In the genomic region with DNA sequence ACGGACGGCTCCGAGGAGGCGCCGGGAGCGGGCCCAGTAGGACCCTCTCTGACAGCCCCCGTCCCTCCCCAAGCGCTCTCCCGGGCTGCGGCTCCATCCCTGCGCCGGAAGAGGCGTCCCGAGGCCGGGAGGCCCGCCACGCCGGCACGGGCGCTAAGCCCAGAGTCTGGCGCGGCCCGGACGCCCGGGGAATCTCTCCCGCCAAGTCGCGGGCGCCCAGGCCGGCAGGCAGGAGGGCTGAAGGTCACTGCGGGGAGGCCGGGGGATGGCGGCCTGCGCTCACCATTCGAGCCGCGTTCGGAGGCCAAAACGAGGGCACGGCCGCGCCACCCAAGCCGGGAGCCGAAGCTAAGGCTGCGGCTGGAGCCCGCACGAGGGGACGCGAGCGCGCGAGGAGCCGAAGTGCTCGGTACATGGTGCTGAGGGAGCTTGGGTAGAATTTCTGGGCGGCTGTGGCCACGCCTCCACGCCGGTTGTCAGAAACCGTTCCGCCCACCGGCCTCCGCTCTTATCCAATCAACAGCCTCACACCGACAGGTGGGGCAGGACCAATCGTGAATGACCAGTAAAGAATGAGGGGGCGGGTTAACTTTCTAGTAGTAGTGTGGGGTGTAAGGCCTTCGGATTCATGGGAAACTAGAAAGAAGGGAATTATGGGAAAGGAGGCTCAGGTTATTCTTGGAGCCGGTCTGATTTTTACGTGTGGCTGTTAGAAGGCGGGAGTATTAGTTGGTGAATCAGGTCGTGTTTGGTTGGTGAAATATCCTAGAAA, we compare ENCODE assay signal across 8 cellular contexts. TPM values are rescaled to one million over a fixed set of nuclear protein-coding genes. Genes with fewer than 3 reads are reported as not detected.
DNase-seq lines count a peak whose midpoint lies in the region; ATAC-seq and TF ChIP-seq lines count a peak whose summit lies in the region.

A gene (minus strand): TSS at position 448 of the 772 bp plus-strand sequence. CDS start 33 bp downstream, at position 415.

- DNase-seq in GM03348 (ENCODE audit: low spot score) (peak; percentile 96), HFF-Myc (ENCODE audit: extremely low read depth, low read depth) (peak; percentile 93), NAMALWA (ENCODE audit: low spot score) (peak; percentile 97), SK-N-DZ (ENCODE audit: low spot score) (peak; percentile 99), substantia nigra (lab: John Stamatoyannopoulos, UW) (peak; percentile 62 to 98 (median 94))
- DNase-seq in activated naive CD4-positive, alpha-beta T cell treated with anti-CD3 and anti-CD28 coated beads for 36 hours: peak; percentile 97

- H3K4me1 ChIP-seq in gastroesophageal sphincter (peaks cover 2 to 26% (median 4%) of the 10 kb centered on the region in 3 donors), neutrophil (ENCODE audit: control insufficient read depth in 1 of 2, insufficient read depth in 1 of 2, low read depth in 1 of 2, low read length in 1 of 2) (peaks cover 17 to 19% of the 10 kb centered on the region in 2 experiments)

- ATAC-seq in gastroesophageal sphincter: peak; percentile 99

- 0% methylated on average over 7 to 8 of the region's 70 CpGs for WGBS in gastroesophageal sphincter (ENCODE audit: low coverage in 1 of 2), 2 donors

- no peak for TF ChIP-seq EP300 in gastroesophageal sphincter (IDR thresholded peaks at IDR 0.05)

- H3K4me3 ChIP-seq in HFF-Myc (replicated peaks; ENCODE audit: low read depth, low read length) (peak within 1 kb of the TSS; percentile 81), gastroesophageal sphincter (peak within 1 kb of the TSS; percentile 78 to 82), neutrophil (ENCODE audit: low read depth in 1 of 2, low read length in 1 of 2) (peak within 1 kb of the TSS; percentile 71 to 84)

- H3K9me3 Mint-ChIP-seq in activated naive CD4-positive, alpha-beta T cell treated with anti-CD3 and anti-CD28 coated beads for 36 hours: no peaks in the 10 kb centered on the region

- peak; percentile 64 to 73 for TF ChIP-seq POLR2A in gastroesophageal sphincter (IDR thresholded peaks at IDR 0.05)

- H3K36me3 ChIP-seq in gastroesophageal sphincter (peaks cover 0 to 5% of the 10 kb centered on the region in 2 donors), neutrophil (no peaks in the 10 kb centered on the region)

- peak within 1 kb of the TSS; percentile 77 for H3K27ac Mint-ChIP-seq in activated naive CD4-positive, alpha-beta T cell treated with anti-CD3 and anti-CD28 coated beads for 36 hours

- peak within 1 kb of the TSS; percentile 89 for H3K4me3 Mint-ChIP-seq in activated naive CD4-positive, alpha-beta T cell treated with anti-CD3 and anti-CD28 coated beads for 36 hours

- peaks cover 8% of the 10 kb centered on the region for H3K36me3 Mint-ChIP-seq in activated naive CD4-positive, alpha-beta T cell treated with anti-CD3 and anti-CD28 coated beads for 36 hours (ENCODE audit: low read depth)

- H3K27ac ChIP-seq in gastroesophageal sphincter (peak within 1 kb of the TSS; percentile 77 to 94 (median 94)), neutrophil (peak within 1 kb of the TSS; percentile 68), substantia nigra (ENCODE audit: low read depth, low read length, poor library complexity, severe bottlenecking) (peak within 1 kb of the TSS; percentile 77)

- H3K27me3 Mint-ChIP-seq in activated naive CD4-positive, alpha-beta T cell treated with anti-CD3 and anti-CD28 coated beads for 36 hours (ENCODE audit: low read depth): peaks cover 11% of the 10 kb centered on the region

- H3K4me1 Mint-ChIP-seq in activated naive CD4-positive, alpha-beta T cell treated with anti-CD3 and anti-CD28 coated beads for 36 hours (ENCODE audit: low read depth): peaks cover 11% of the 10 kb centered on the region

- TF ChIP-seq CTCF in HFF-Myc (IDR thresholded peaks at IDR 0.05; ENCODE audit: low read depth, low read length, missing control alignments): no peak
- TF ChIP-seq CTCF in gastroesophageal sphincter (IDR thresholded peaks at IDR 0.05): no peak
- no peak for TF ChIP-seq CTCF in neutrophil (IDR thresholded peaks at IDR 0.05)

- intact Hi-C loops in activated naive CD4-positive, alpha-beta T cell treated with anti-CD3 and anti-CD28 coated beads for 36 hours (cut with micrococcal nuclease): loop anchor here (1.0 to 5.0 kb wide), 8 partner anchors 12 to 1738 kb away; a partner anchor contains a TSS

- H3K9me3 ChIP-seq in gastroesophageal sphincter: no peaks in the 10 kb centered on the region
- no peaks in the 10 kb centered on the region for H3K9me3 ChIP-seq in neutrophil

- H3K27me3 ChIP-seq in gastroesophageal sphincter (peaks cover 18% of the 10 kb centered on the region), neutrophil (peaks cover 35% of the 10 kb centered on the region)

- CTCF ChIA-PET in activated naive CD4-positive, alpha-beta T cell treated with anti-CD3 and anti-CD28 coated beads for 36 hours (lab: Charles Lee): interaction anchor here (0.5 kb wide), 1 partner anchor 1864 kb away, joined by 4 read pairs; no protein-coding TSS in a partner anchor

RNA-seq across cellular contexts. Expression of the gene that starts here (rescaled TPM):
- polyA plus RNA-seq in SK-N-DZ (2014; cell fraction: cytosol; rRNA removed): 145 and 147 TPM in 2 replicates
- 84.5 and 99.2 TPM in 2 replicates for polyA plus RNA-seq in SK-N-DZ (2014; cell fraction: nucleus; rRNA removed)
- 10 to 100 TPM; 91.6 to 95.4 TPM for total RNA-seq in activated naive CD4-positive, alpha-beta T cell treated with anti-CD3 and anti-CD28 coated beads for 36 hours
- total RNA-seq in gastroesophageal sphincter: 10 to 100 TPM; 61.4 to 96.5 (median 72.8) TPM

Comparison
In these comparisons a context has a peak if more than half of its experiments do, and no peak if none do; other contexts are left out.
1. Peak in every context shown above with its lines: DNase-seq, ATAC-seq, H3K4me3 ChIP-seq and H3K27ac ChIP-seq.